8 cellular contexts compared by ENCODE assay signal in genomic region chr19:2900296-2901252, GRCh38. TPM values are rescaled to one million over a fixed set of nuclear protein-coding genes. Genes with fewer than 3 reads are reported as not detected.
A peak's percentile ranks its signal among the peaks of the same experiment; 100 is the strongest.
DNase-seq lines count a peak whose midpoint lies in the region; ATAC-seq and TF ChIP-seq lines count a peak whose summit lies in the region.

TSS of gene ZNF57 (plus strand) at chr19:2900928. CDS start at chr19:2901046, 118 bp downstream.

- WGBS in aorta, 2 donors: 0 to 1% methylated on average over 94 to 100 of the region's 100 CpGs

- ATAC-seq in HG02884 (IDR thresholded peaks at IDR 0.05; ENCODE audit: unreplicated experiment): peak; percentile 88
- ATAC-seq in aorta (ENCODE audit: low FRiP score): peak; percentile 99

- no peaks in the 10 kb centered on the region for H3K36me3 ChIP-seq in aorta (ENCODE audit: control insufficient read depth in 1 of 2, insufficient read depth in 2 of 2, low read length in 1 of 2)

- no peaks in the 10 kb centered on the region for H3K27me3 ChIP-seq in aorta (ENCODE audit: control insufficient read depth in 1 of 2, insufficient read depth in 2 of 2, low read length in 1 of 2)

- DNase-seq in NCI-H187 (lab: John Stamatoyannopoulos, UW) (peak; percentile 96 to 100), T1000 (lab: John Stamatoyannopoulos, UW) (peak; percentile 98), astrocyte of the hippocampus (ENCODE audit: low read depth, low spot score) (peak; percentile 100), hepatic stellate cell (ENCODE audit: low spot score) (peak; percentile 100), putamen (ENCODE audit: low spot score) (peak; percentile 99), aorta (peak; percentile 100)

- H3K27ac ChIP-seq in aorta (ENCODE audit: low read depth in 1 of 2, low read length in 2 of 2): peak within 1 kb of the TSS in 1 of 2 donors; percentile 43

- peak; percentile 60 for TF ChIP-seq POLR2A in GM15510 (IDR thresholded peaks at IDR 0.05; ENCODE audit: borderline replicate concordance, extremely low read depth, insufficient read length)

- intact Hi-C loops in aorta (cut with DNase I): loop anchor here in 1 of 2 donors (1.0 kb wide), 2 partner anchors 50 to 59 kb away; partner anchors contain the start of gene ZNF555

- H3K4me3 ChIP-seq in aorta (ENCODE audit: low read length in 2 of 2): peak within 1 kb of the TSS; percentile 37 to 57

- H3K4me1 ChIP-seq in aorta (ENCODE audit: control insufficient read depth in 1 of 2, insufficient read depth in 2 of 2, low read length in 2 of 2): no peaks in the 10 kb centered on the region

- no peaks in the 10 kb centered on the region for H3K9me3 ChIP-seq in aorta (ENCODE audit: control insufficient read depth, low read length)

RNA-seq across cellular contexts. Expression of gene ZNF57, which starts in this region (rescaled TPM):
- total RNA-seq in aorta: 1 to 10 TPM; 2.7 to 4.1 TPM
- 1 to 10 TPM; 2.5 to 3.3 TPM for polyA plus RNA-seq in aorta
